2 cellular contexts compared by ENCODE assay signal in the genomic region with DNA sequence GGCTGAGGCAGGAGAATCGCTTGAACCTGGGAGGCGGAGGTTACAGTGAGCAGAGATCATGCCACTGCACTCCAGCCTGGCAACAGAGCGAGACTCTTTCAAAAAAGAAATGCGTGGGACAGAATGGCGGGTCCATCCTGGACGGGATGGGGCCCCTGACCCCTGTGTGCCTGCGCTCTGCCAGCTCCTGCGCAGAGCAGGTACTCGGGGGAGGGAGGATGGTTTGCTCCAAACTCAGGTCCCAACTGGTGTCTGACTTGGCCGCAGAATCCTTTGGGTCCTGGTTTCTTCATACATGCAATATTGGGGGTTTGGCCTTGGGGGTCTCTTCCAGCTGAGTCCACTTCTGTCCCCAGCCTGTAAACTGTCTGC.
TF ChIP-seq lines count a peak whose summit lies in the region.

No MANE protein-coding gene starts in this region.

TF ChIP-seq in HepG2, 621 proteins besides CTCF, POLR2A, EP300 and RAD21:
- peak; percentile 87 for TF ChIP-seq AGO1 (IDR thresholded peaks at IDR 0.05; ENCODE audit: low read depth, low read length, poor library complexity, severe bottlenecking)
- TF ChIP-seq, protein P1, sequence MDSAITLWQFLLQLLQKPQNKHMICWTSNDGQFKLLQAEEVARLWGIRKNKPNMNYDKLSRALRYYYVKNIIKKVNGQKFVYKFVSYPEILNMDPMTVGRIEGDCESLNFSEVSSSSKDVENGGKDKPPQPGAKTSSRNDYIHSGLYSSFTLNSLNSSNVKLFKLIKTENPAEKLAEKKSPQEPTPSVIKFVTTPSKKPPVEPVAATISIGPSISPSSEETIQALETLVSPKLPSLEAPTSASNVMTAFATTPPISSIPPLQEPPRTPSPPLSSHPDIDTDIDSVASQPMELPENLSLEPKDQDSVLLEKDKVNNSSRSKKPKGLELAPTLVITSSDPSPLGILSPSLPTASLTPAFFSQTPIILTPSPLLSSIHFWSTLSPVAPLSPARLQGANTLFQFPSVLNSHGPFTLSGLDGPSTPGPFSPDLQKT (CRISPR knock-in tag; IDR thresholded peaks at IDR 0.05; ENCODE audit: borderline replicate concordance), result no peak
- 0 out of 2 replicates have a peak, but pooled peaks have one; percentile 7 for TF ChIP-seq KDM2A (CRISPR knock-in tag; IDR thresholded peaks at IDR 0.05; ENCODE audit: borderline replicate concordance, low read depth)

TF ChIP-seq in SK-N-SH, 30 proteins besides CTCF, POLR2A, EP300 and RAD21:
- no peak for TF ChIP-seq CHD2 (IDR thresholded peaks at IDR 0.05; ENCODE audit: low read length, partially characterized antibody)
- no peak for TF ChIP-seq SIN3A (IDR thresholded peaks at IDR 0.05; ENCODE audit: borderline replicate concordance, low read depth, low read length)
- no peak for TF ChIP-seq SMC3 (IDR thresholded peaks at IDR 0.05; ENCODE audit: low read depth, low read length)
- TF ChIP-seq, protein P2, sequence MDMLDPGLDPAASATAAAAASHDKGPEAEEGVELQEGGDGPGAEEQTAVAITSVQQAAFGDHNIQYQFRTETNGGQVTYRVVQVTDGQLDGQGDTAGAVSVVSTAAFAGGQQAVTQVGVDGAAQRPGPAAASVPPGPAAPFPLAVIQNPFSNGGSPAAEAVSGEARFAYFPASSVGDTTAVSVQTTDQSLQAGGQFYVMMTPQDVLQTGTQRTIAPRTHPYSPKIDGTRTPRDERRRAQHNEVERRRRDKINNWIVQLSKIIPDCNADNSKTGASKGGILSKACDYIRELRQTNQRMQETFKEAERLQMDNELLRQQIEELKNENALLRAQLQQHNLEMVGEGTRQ (IDR thresholded peaks at IDR 0.05; ENCODE audit: borderline replicate concordance, low read depth, low read length), result no peak
- no peak for TF ChIP-seq FOXJ3 (CRISPR knock-in tag; IDR thresholded peaks at IDR 0.05)
- TF ChIP-seq RXRA (IDR thresholded peaks at IDR 0.05; ENCODE audit: borderline replicate concordance, low read depth), result no peak
- no peak for TF ChIP-seq TEAD4 (IDR thresholded peaks at IDR 0.05; ENCODE audit: borderline replicate concordance, insufficient read depth)
- TF ChIP-seq FOXM1 (IDR thresholded peaks at IDR 0.05; ENCODE audit: low read depth), result no peak
- TF ChIP-seq, protein P3, sequence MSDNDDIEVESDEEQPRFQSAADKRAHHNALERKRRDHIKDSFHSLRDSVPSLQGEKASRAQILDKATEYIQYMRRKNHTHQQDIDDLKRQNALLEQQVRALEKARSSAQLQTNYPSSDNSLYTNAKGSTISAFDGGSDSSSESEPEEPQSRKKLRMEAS (IDR thresholded peaks at IDR 0.05; ENCODE audit: low read depth), result no peak
- no peak for TF ChIP-seq FOSL2 (IDR thresholded peaks at IDR 0.05; ENCODE audit: borderline replicate concordance, low read depth)
- TF ChIP-seq REST (IDR thresholded peaks at IDR 0.05; ENCODE audit: low read depth, low read length), result no peak
- TF ChIP-seq USF1 (IDR thresholded peaks at IDR 0.05; ENCODE audit: borderline replicate concordance, low read depth), result no peak
- no peak for TF ChIP-seq JUND (IDR thresholded peaks at IDR 0.05)
